18 cellular contexts compared by ENCODE assay signal in the genomic region with DNA sequence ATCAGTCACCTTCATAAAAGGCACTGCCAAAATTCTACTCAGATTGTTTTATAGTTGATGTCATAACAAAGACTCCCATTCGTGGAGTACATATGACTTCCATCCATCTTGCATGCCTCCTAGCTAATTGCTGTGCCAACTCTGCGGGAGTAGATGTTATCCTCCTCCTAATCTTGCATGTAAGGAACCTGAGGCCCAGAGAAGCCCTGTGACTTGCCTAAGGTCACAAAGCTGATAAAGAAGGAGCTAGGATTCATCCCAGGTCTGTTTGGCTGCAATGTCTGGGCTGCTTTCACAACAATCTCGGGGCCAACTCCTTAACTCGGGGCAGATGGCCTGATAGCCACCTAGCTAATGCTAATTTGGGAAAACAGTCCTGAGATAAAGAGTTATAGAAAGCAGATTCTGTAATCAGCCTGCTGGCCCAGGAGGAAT.
DNase-seq lines count a peak whose midpoint lies in the region; ATAC-seq and TF ChIP-seq lines count a peak whose summit lies in the region.
"Had no signal": no experiment of that assay in that cellular context is flagged by ENCODE, and none has a peak within 500 bp of the region (broad histone marks: within the 10 kb centered on the region; RNA-seq: fewer than 3 reads in every experiment).

No MANE protein-coding gene starts in this region.

- TF ChIP-seq EP300 in gastroesophageal sphincter (IDR thresholded peaks at IDR 0.05) = no peak

- intact Hi-C loops in prostate gland (cut with DNase I) = no loop called here

- H3K4me3 ChIP-seq in gastroesophageal sphincter (no peak overlapping the region), stomach smooth muscle (ENCODE audit: low read length in 2 of 2) (no peak overlapping the region), prostate gland (no peak overlapping the region)
- H3K4me3 ChIP-seq: GM23248 had no signal

- H3K27me3 ChIP-seq in gastroesophageal sphincter = no peaks in the 10 kb centered on the region
- H3K27me3 ChIP-seq in stomach smooth muscle (ENCODE audit: control insufficient read depth in 1 of 2, insufficient read depth in 2 of 2, low read length in 2 of 2) = no peaks in the 10 kb centered on the region
- no peaks in the 10 kb centered on the region for H3K27me3 ChIP-seq in prostate gland (replicated peaks; ENCODE audit: insufficient read depth)

- H3K36me3 ChIP-seq in gastroesophageal sphincter = no peaks in the 10 kb centered on the region
- no peaks in the 10 kb centered on the region for H3K36me3 ChIP-seq in stomach smooth muscle (ENCODE audit: control insufficient read depth in 2 of 2, insufficient read depth in 2 of 2, low read length in 2 of 2)
- no peaks in the 10 kb centered on the region for H3K36me3 ChIP-seq in prostate gland

- H3K9ac ChIP-seq in stomach smooth muscle (ENCODE audit: low read length in 2 of 2) = no peak overlapping the region
- H3K9ac ChIP-seq: GM23248 had no signal

- ATAC-seq in gastroesophageal sphincter = peak; percentile 64
- ATAC-seq: HCT116, Panc1, Right ventricle myocardium inferior had no signal

- TF ChIP-seq CTCF in gastroesophageal sphincter (IDR thresholded peaks at IDR 0.05) (no peak), prostate gland (IDR thresholded peaks at IDR 0.05) (no peak)

- TF ChIP-seq POLR2A in gastroesophageal sphincter (IDR thresholded peaks at IDR 0.05) (no peak), prostate gland (IDR thresholded peaks at IDR 0.05) (no peak)

- H3K4me1 ChIP-seq in gastroesophageal sphincter (peaks cover 3 to 53% (median 3%) of the 10 kb centered on the region in 3 donors), stomach smooth muscle (ENCODE audit: control insufficient read depth, insufficient read depth, low read length) (peaks cover 29% of the 10 kb centered on the region), prostate gland (replicated peaks) (no peaks in the 10 kb centered on the region)

- 7 to 25% methylated on average over 2 of the region's 4 CpGs for WGBS in gastroesophageal sphincter (ENCODE audit: low coverage in 1 of 2), 2 donors
- WGBS in prostate gland = 17% methylated on average over 4 of the region's 4 CpGs

- H3K27ac ChIP-seq in gastroesophageal sphincter (peak overlapping the region in 3 of 4 donors; percentile 53 to 59 (median 58)), stomach smooth muscle (ENCODE audit: low read length) (peak overlapping the region; percentile 46), prostate gland (no peak overlapping the region)
- H3K27ac ChIP-seq: 22Rv1, GM23248 had no signal

- DNase-seq in DMS 273 (lab: John Stamatoyannopoulos, UW; ENCODE audit: unreplicated experiment) = peak; percentile 59
- no peak for DNase-seq in DMS 273 treated with DMSO at 0.1 percent for 48 hours (lab: John Stamatoyannopoulos, UW)
- peak; percentile 37 for DNase-seq in amniotic epithelial cell (ENCODE audit: low read depth)
- DNase-seq in NOMO-1 treated with dmso at 0.1 percent for 144 hours (lab: John Stamatoyannopoulos, UW; ENCODE audit: unreplicated experiment) = no peak
- DNase-seq in prostate gland (ENCODE audit: low spot score) = no peak
- DNase-seq in DMS114 treated with DMSO at 0.1 percent for 48 hours (lab: John Stamatoyannopoulos, UW; ENCODE audit: unreplicated experiment) = no peak
- DNase-seq: DMS53, GM23248, KBM-7, NCI-H1092, NCI-H187, NCI-H774 had no signal

- H3K9me3 ChIP-seq in gastroesophageal sphincter = no peaks in the 10 kb centered on the region
- no peaks in the 10 kb centered on the region for H3K9me3 ChIP-seq in stomach smooth muscle (ENCODE audit: control insufficient read depth in 2 of 2, low read length in 2 of 2)
- H3K9me3 ChIP-seq in prostate gland = no peaks in the 10 kb centered on the region

Comparison
In these comparisons a context has a peak if more than half of its experiments do, and no peak if none do; other contexts are left out.
1. DNase-seq: peak in DMS 273 (single experiment) and amniotic epithelial cell (single experiment); none in DMS 273 treated with DMSO at 0.1 percent for 48 hours (single experiment), NOMO-1 treated with dmso at 0.1 percent for 144 hours (single experiment), prostate gland (single experiment) and DMS114 treated with DMSO at 0.1 percent for 48 hours (single experiment).
2. H3K27ac ChIP-seq: peak in gastroesophageal sphincter (3 of 4) and stomach smooth muscle (single experiment); none in prostate gland (0 of 2).